In genomic region chr10:100359030-100359432, GRCh38 we compare ENCODE assay signal across 11 cellular contexts. TPM values are rescaled to one million over a fixed set of nuclear protein-coding genes. Genes with fewer than 3 reads are reported as not detected.
DNase-seq lines count a peak whose midpoint lies in the region; ATAC-seq and TF ChIP-seq lines count a peak whose summit lies in the region.
"Had no signal": no experiment of that assay in that cellular context is flagged by ENCODE, and none has a peak within 500 bp of the region (broad histone marks: within the 10 kb centered on the region; RNA-seq: fewer than 3 reads in every experiment).

No MANE protein-coding gene starts in this region.

- H2AK5ac ChIP-seq in mesenchymal stem cell (ENCODE audit: low read length, severe bottlenecking), result no peak overlapping the region

- H3K27ac Mint-ChIP-seq in endothelial cell (ENCODE audit: unreplicated experiment) (peak overlapping the region; percentile 81), osteocyte (ENCODE audit: unreplicated experiment) (peak overlapping the region; percentile 75)

- H3K4ac ChIP-seq in mesenchymal stem cell (ENCODE audit: low read depth in 1 of 2, low read length in 2 of 2), result no peak overlapping the region

- WGBS in mesenchymal stem cell, result 61% methylated on average over 2 of the region's 2 CpGs

- H3K36me3 ChIP-seq in HEK293 (ENCODE audit: control insufficient read depth in 2 of 2, insufficient read depth in 1 of 2, low read length in 2 of 2) (peaks cover 64 to 82% of the 10 kb centered on the region in 2 experiments), mesenchymal stem cell (ENCODE audit: control insufficient read depth in 1 of 2, insufficient read depth in 2 of 2, low read depth in 1 of 2, low read length in 2 of 2) (peaks cover 38 to 91% of the 10 kb centered on the region in 2 experiments)

- no peaks in the 10 kb centered on the region for H3K27me3 ChIP-seq in mesenchymal stem cell (ENCODE audit: control insufficient read depth in 1 of 2, insufficient read depth in 1 of 2, low read length in 2 of 2)
- H3K27me3 ChIP-seq: esophagus squamous epithelium, sigmoid colon had no signal

- H4K8ac ChIP-seq in mesenchymal stem cell (ENCODE audit: low read length), result no peak overlapping the region

- no peak for DNase-seq in endothelial cell (ENCODE audit: low spot score)
- no peak for DNase-seq in osteocyte (ENCODE audit: extremely low spot score, unreplicated experiment)
- DNase-seq in mesenchymal stem cell, result no peak
- no peak for DNase-seq in T1000 (lab: John Stamatoyannopoulos, UW)
- no peak for DNase-seq in AML-193 (lab: John Stamatoyannopoulos, UW)
- DNase-seq: esophagus squamous epithelium, MV-4-11, RPMI8226, sigmoid colon had no signal

- H3K14ac ChIP-seq in mesenchymal stem cell (ENCODE audit: low read length in 2 of 2), result no peak overlapping the region

- no peak overlapping the region for H4K91ac ChIP-seq in mesenchymal stem cell (ENCODE audit: low read length)

- H3K9ac ChIP-seq in mesenchymal stem cell (ENCODE audit: low read length), result no peak overlapping the region

- H3K79me1 ChIP-seq in mesenchymal stem cell (replicated peaks; ENCODE audit: low read length, poor library complexity, severe bottlenecking), result peaks cover 4% of the 10 kb centered on the region

- TF ChIP-seq CTCF in HEK293 (tag by site-specific recombination; IDR thresholded peaks at IDR 0.05), result no peak
- TF ChIP-seq CTCF in endothelial cell (IDR thresholded peaks at IDR 0.05; ENCODE audit: unreplicated experiment), result no peak
- no peak for TF ChIP-seq CTCF in osteocyte (IDR thresholded peaks at IDR 0.05)

- peaks cover 7% of the 10 kb centered on the region for H3K27me3 Mint-ChIP-seq in endothelial cell (ENCODE audit: unreplicated experiment)
- no peaks in the 10 kb centered on the region for H3K27me3 Mint-ChIP-seq in osteocyte (ENCODE audit: unreplicated experiment)

- H2BK15ac ChIP-seq in mesenchymal stem cell (ENCODE audit: low read depth, poor library complexity, severe bottlenecking), result no peak overlapping the region

- H3K4me1 Mint-ChIP-seq in endothelial cell (ENCODE audit: unreplicated experiment) (peaks cover 82% of the 10 kb centered on the region), osteocyte (ENCODE audit: unreplicated experiment) (peaks cover 35% of the 10 kb centered on the region)

- H2BK5ac ChIP-seq in mesenchymal stem cell (ENCODE audit: low read depth, low read length, poor library complexity, severe bottlenecking), result no peak overlapping the region

- no peak overlapping the region for H2AFZ ChIP-seq in mesenchymal stem cell (ENCODE audit: low read depth, low read length)

- H3K9me3 ChIP-seq in HEK293 (ENCODE audit: control insufficient read depth, insufficient read depth, low read depth, low read length) (no peaks in the 10 kb centered on the region), mesenchymal stem cell (ENCODE audit: control insufficient read depth, low read length) (no peaks in the 10 kb centered on the region)
- H3K9me3 ChIP-seq: esophagus squamous epithelium, sigmoid colon had no signal

- H3K18ac ChIP-seq in mesenchymal stem cell (ENCODE audit: low read depth in 1 of 2, low read length in 2 of 2), result no peak overlapping the region

- no peak overlapping the region for H3K4me2 ChIP-seq in mesenchymal stem cell (ENCODE audit: low read length, poor library complexity, severe bottlenecking)

- H3K23ac ChIP-seq in mesenchymal stem cell (ENCODE audit: low read length in 2 of 2), result no peak overlapping the region

- H3K4me3 Mint-ChIP-seq in endothelial cell (ENCODE audit: unreplicated experiment) (peak overlapping the region; percentile 68), osteocyte (ENCODE audit: unreplicated experiment) (no peak overlapping the region)

- H2BK120ac ChIP-seq in mesenchymal stem cell (ENCODE audit: low read depth, low read length), result no peak overlapping the region

- H3K27ac ChIP-seq in HEK293 (ENCODE audit: extremely low read depth, low read depth, low read length) (no peak overlapping the region), mesenchymal stem cell (ENCODE audit: low read length, poor library complexity, severe bottlenecking) (no peak overlapping the region)
- H3K27ac ChIP-seq: esophagus squamous epithelium had no signal

- CTCF ChIA-PET in HEK293 (lab: Yijun Ruan, JAX), result interaction anchor here (0.6 to 1.5 kb wide), 5 partner anchors 8 to 748 kb away, joined by 3 to 5 read pairs (median 4); no protein-coding TSS in a partner anchor

- POLR2A ChIA-PET in HEK293 (lab: Yijun Ruan, JAX), result interaction anchor here (0.7 to 3.3 kb wide), 3 partner anchors 12 to 15 kb away, joined by 5 to 17 read pairs (median 10); partner anchors contain the start of gene SCD

- H3K4me1 ChIP-seq in HEK293 (ENCODE audit: control insufficient read depth, insufficient read depth, low read length) (peaks cover 5% of the 10 kb centered on the region), mesenchymal stem cell (ENCODE audit: control insufficient read depth, insufficient read depth, low read depth, low read length) (peaks cover 7% of the 10 kb centered on the region)

- H3K36me3 Mint-ChIP-seq in endothelial cell (ENCODE audit: low read depth, unreplicated experiment) (peaks cover 82% of the 10 kb centered on the region), osteocyte (ENCODE audit: unreplicated experiment) (peaks cover 66% of the 10 kb centered on the region)

- no peak; the same call in 2 of the 3 replicates for ATAC-seq in SK-N-SH treated with all-trans-retinoic acid at 6 μM for 48 hours

- H3K9me3 Mint-ChIP-seq in endothelial cell (ENCODE audit: unreplicated experiment) (no peaks in the 10 kb centered on the region), osteocyte (ENCODE audit: unreplicated experiment) (no peaks in the 10 kb centered on the region)

- H3K4me3 ChIP-seq in HEK293 (ENCODE audit: low read depth, low read length), result no peak overlapping the region
- no peak overlapping the region for H3K4me3 ChIP-seq in mesenchymal stem cell (ENCODE audit: insufficient read depth in 1 of 2, low read depth in 1 of 2, low read length in 2 of 2)
- H3K4me3 ChIP-seq: esophagus squamous epithelium, sigmoid colon had no signal

- H2BK12ac ChIP-seq in mesenchymal stem cell (ENCODE audit: low read length in 2 of 2), result no peak overlapping the region

TF ChIP-seq in HEK293, 187 proteins besides CTCF, POLR2A, EP300 and RAD21 (continues in another document):
- TF ChIP-seq EGR2 (tag by site-specific recombination; IDR thresholded peaks at IDR 0.05; ENCODE audit: low read depth) (peak; percentile 87), PRDM1 (tag by site-specific recombination; IDR thresholded peaks at IDR 0.05) (0 out of 2 replicates have a peak, but pooled peaks have one; percentile 41), SP2 (tag by site-specific recombination; IDR thresholded peaks at IDR 0.05) (no peak), WT1 (tag by site-specific recombination; IDR thresholded peaks at IDR 0.05) (peak; percentile 85), SALL2 (tag by site-specific recombination; IDR thresholded peaks at IDR 0.05; ENCODE audit: borderline replicate concordance) (no peak), ZNF398 (tag by site-specific recombination; IDR thresholded peaks at IDR 0.05) (0 out of 2 replicates have a peak, but pooled peaks have one; percentile 44), ZNF501 (tag by site-specific recombination; IDR thresholded peaks at IDR 0.05) (0 out of 2 replicates have a peak, but pooled peaks have one; percentile 24)

TF ChIP-seq in SK-N-SH treated with all-trans-retinoic acid at 6 μM for 48 hours, 23 proteins besides CTCF, POLR2A, EP300 and RAD21:
- TF ChIP-seq TCF4 (CRISPR knock-in tag; IDR thresholded peaks at IDR 0.05; ENCODE audit: borderline replicate concordance) (peak; percentile 13; the same call in 1 of the 2 replicates), PATZ1 (CRISPR knock-in tag; IDR thresholded peaks at IDR 0.05; ENCODE audit: borderline replicate concordance) (no peak)

RNA-seq across cellular contexts. Expression of gene SCD, which starts 12.0 kb away (rescaled TPM):
- total RNA-seq in endothelial cell (ENCODE audit: unreplicated experiment), result 627 TPM
- 77.9 and 81.4 TPM in 2 replicates for total RNA-seq in osteocyte
- 787 TPM for polyA plus RNA-seq in mesenchymal stem cell (2013, experiment 1 of 2)
- polyA plus RNA-seq in mesenchymal stem cell (2013, experiment 2 of 2), result 779 TPM

RNA-seq across cellular contexts. Expression of gene PKD2L1, which starts 29.0 kb away (rescaled TPM):
- total RNA-seq in endothelial cell (ENCODE audit: unreplicated experiment), result 0.44 TPM
- not detected in 2 replicates for total RNA-seq in osteocyte
- 0.01 TPM for polyA plus RNA-seq in mesenchymal stem cell (2013, experiment 1 of 2)
- polyA plus RNA-seq in mesenchymal stem cell (2013, experiment 2 of 2), result not detected
- total RNA-seq: esophagus squamous epithelium, sigmoid colon had no signal
